ENCODE assay signal across 1 cellular context in genomic region chr11:64317961-64318693, GRCh38.
TF ChIP-seq lines count a peak whose summit lies in the region.

Gene PRDX5, plus strand, starts transcription at chr11:64318121. Its CDS starts 95 bp downstream, at chr11:64318216.

TF ChIP-seq in GM12878, 131 proteins besides CTCF, POLR2A, EP300 and RAD21 (continued from another document):
- no peak for TF ChIP-seq USF1 (IDR thresholded peaks at IDR 0.05; ENCODE audit: borderline replicate concordance, extremely low read length, insufficient read depth, low read depth, low read length)
- TF ChIP-seq RELB (IDR thresholded peaks at IDR 0.05; ENCODE audit: low read depth) = no peak
- TF ChIP-seq TAF1 (IDR thresholded peaks at IDR 0.05; ENCODE audit: borderline replicate concordance, low read depth, low read length) = peak; percentile 36; the same call in 1 of the 2 replicates
- TF ChIP-seq HDGF (IDR thresholded peaks at IDR 0.05) = peak; percentile 22; the same call in 1 of the 2 replicates
- peak in 1 of 2 experiments; percentile 61; a peak in 2 of 4 replicates for TF ChIP-seq BHLHE40 (IDR thresholded peaks at IDR 0.05; ENCODE audit: borderline replicate concordance in 1 of 2, low read depth in 2 of 2, low read length in 1 of 2)
- no peak for TF ChIP-seq ZNF274 (IDR thresholded peaks at IDR 0.05; ENCODE audit: insufficient read depth, insufficient read length)
- TF ChIP-seq TCF7 (IDR thresholded peaks at IDR 0.05; ENCODE audit: borderline replicate concordance) = no peak
- no peak for TF ChIP-seq NR2C2 (IDR thresholded peaks at IDR 0.05; ENCODE audit: borderline replicate concordance, control insufficient read depth, insufficient read length, low read depth)
- no peak for TF ChIP-seq KLF5 (IDR thresholded peaks at IDR 0.05; ENCODE audit: partially characterized antibody)
- TF ChIP-seq ESRRA (IDR thresholded peaks at IDR 0.05; ENCODE audit: low read length) = 0 out of 2 replicates have a peak, but pooled peaks have one; percentile 7
- no peak for TF ChIP-seq NR2C1 (IDR thresholded peaks at IDR 0.05)
- 0 out of 2 replicates have a peak, but pooled peaks have one; percentile 18 for TF ChIP-seq CHD2 (IDR thresholded peaks at IDR 0.05; ENCODE audit: borderline replicate concordance, low read depth, low read length)
- TF ChIP-seq RCOR1 (conservative IDR thresholded peaks at IDR 0.05; ENCODE audit: low read depth, low read length) = no peak
- peak; percentile 63 for TF ChIP-seq MLLT1 (IDR thresholded peaks at IDR 0.05)
- TF ChIP-seq ZNF217 (IDR thresholded peaks at IDR 0.05) = no peak
- peak; percentile 60 for TF ChIP-seq YY1 (IDR thresholded peaks at IDR 0.05; ENCODE audit: low read depth, low read length)
- TF ChIP-seq, protein P1, sequence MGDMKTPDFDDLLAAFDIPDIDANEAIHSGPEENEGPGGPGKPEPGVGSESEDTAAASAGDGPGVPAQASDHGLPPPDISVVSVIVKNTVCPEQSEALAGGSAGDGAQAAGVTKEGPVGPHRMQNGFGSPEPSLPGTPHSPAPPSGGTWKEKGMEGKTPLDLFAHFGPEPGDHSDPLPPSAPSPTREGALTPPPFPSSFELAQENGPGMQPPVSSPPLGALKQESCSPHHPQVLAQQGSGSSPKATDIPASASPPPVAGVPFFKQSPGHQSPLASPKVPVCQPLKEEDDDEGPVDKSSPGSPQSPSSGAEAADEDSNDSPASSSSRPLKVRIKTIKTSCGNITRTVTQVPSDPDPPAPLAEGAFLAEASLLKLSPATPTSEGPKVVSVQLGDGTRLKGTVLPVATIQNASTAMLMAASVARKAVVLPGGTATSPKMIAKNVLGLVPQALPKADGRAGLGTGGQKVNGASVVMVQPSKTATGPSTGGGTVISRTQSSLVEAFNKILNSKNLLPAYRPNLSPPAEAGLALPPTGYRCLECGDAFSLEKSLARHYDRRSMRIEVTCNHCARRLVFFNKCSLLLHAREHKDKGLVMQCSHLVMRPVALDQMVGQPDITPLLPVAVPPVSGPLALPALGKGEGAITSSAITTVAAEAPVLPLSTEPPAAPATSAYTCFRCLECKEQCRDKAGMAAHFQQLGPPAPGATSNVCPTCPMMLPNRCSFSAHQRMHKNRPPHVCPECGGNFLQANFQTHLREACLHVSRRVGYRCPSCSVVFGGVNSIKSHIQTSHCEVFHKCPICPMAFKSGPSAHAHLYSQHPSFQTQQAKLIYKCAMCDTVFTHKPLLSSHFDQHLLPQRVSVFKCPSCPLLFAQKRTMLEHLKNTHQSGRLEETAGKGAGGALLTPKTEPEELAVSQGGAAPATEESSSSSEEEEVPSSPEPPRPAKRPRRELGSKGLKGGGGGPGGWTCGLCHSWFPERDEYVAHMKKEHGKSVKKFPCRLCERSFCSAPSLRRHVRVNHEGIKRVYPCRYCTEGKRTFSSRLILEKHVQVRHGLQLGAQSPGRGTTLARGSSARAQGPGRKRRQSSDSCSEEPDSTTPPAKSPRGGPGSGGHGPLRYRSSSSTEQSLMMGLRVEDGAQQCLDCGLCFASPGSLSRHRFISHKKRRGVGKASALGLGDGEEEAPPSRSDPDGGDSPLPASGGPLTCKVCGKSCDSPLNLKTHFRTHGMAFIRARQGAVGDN (IDR thresholded peaks at IDR 0.05) = peak; percentile 72
- TF ChIP-seq RBBP5 (conservative IDR thresholded peaks at IDR 0.05) = no peak
- peak; percentile 32 for TF ChIP-seq SMAD1 (IDR thresholded peaks at IDR 0.05; ENCODE audit: low read depth, partially characterized antibody)
